9 cellular contexts compared by ENCODE assay signal in the genomic region with DNA sequence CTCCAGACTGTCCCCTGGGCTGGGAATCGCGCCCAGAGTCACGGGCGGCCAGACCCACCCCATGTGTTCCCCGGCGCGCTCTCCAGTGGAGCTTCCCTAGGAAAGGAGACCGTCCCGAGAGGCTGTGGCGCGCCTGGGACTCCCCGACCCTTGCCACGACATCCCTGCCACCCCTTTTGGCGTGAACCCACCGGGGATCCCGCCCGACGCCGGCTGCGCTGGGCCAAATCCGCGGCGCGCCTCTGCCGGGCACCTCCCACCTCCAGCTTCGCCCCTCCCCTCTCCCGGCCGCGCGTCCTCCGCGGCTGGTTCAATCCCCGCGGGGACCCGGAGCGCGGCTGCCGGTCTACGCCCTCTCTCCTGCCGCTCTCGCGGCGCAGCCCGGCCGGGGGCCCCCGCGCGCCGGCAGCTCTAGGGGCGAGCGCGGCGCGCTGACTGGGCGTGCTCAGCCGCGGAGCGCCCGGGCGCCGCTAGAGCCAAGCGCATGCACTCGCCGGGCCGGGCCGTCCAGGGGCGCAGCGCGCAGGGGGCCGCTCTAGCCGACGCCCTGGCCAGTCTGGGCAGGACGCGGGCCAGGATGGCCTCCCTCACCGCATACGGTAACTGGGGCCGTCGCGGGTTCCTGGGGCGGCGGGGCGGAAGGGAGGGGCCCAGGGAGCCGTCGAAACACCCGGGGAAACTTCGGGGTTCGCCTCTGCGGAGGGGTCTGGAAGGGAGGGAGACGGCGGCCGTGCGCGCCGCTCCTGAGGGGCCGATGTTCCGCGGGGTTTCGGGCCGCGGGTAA.
DNase-seq lines count a peak whose midpoint lies in the region; ATAC-seq, FAIRE-seq and TF ChIP-seq lines count a peak whose summit lies in the region.
"Had no signal": no experiment of that assay in that cellular context is flagged by ENCODE, and none has a peak within 500 bp of the region (broad histone marks: within the 10 kb centered on the region; RNA-seq: fewer than 3 reads in every experiment).

No MANE protein-coding gene starts in this region.

- H3K4me1 ChIP-seq in SK-N-SH (ENCODE audit: control insufficient read depth in 1 of 2, insufficient read depth in 2 of 2, low read depth in 1 of 2, low read length in 1 of 2) (no peaks in the 10 kb centered on the region), right cardiac atrium (ENCODE audit: control insufficient read depth, insufficient read depth, low read length) (no peaks in the 10 kb centered on the region), skeletal muscle satellite cell (ENCODE audit: control insufficient read depth, insufficient read depth, low read length) (peaks cover 14% of the 10 kb centered on the region)

- H3F3A ChIP-seq in SK-N-SH (replicated peaks; ENCODE audit: insufficient read depth): peaks cover 7% of the 10 kb centered on the region

- H3K9me3 ChIP-seq in SK-N-SH (no peaks in the 10 kb centered on the region), right cardiac atrium (ENCODE audit: control insufficient read depth, low read length) (no peaks in the 10 kb centered on the region), skeletal muscle satellite cell (replicated peaks; ENCODE audit: low read length) (no peaks in the 10 kb centered on the region)
- H3K9me3 ChIP-seq: neutrophil had no signal

- peak overlapping the region; percentile 75; the same call in 1 of the 2 replicates for H3K9ac ChIP-seq in SK-N-SH
- H3K9ac ChIP-seq in skeletal muscle satellite cell (ENCODE audit: low read depth, low read length): peak overlapping the region; percentile 79

- no peak for TF ChIP-seq CTCF in SK-N-SH (IDR thresholded peaks at IDR 0.05)

- H3K36me3 ChIP-seq in SK-N-SH (replicated peaks in 1 of 2; ENCODE audit: control insufficient read depth in 1 of 2, insufficient read depth in 2 of 2, low read length in 1 of 2) (no peaks in the 10 kb centered on the region), skeletal muscle satellite cell (ENCODE audit: insufficient read depth, low read length) (no peaks in the 10 kb centered on the region)
- H3K36me3 ChIP-seq: neutrophil had no signal

- CTCF ChIA-PET in SK-N-SH (lab: Yijun Ruan, JAX): interaction anchor here (1.0 to 1.6 kb wide), 3 partner anchors 17 to 369 kb away, joined by 3 to 4 read pairs (median 3); no protein-coding TSS in a partner anchor

- no peak for TF ChIP-seq RAD21 in SK-N-SH (IDR thresholded peaks at IDR 0.05; ENCODE audit: low read length)

- no peak for FAIRE-seq in GM12891 (lab: Jason Lieb, UNC)

- peak; percentile 73 to 82 for ATAC-seq in right cardiac atrium
- ATAC-seq in GM19351 (IDR thresholded peaks at IDR 0.05; ENCODE audit: unreplicated experiment): no peak

- no peaks in the 10 kb centered on the region for H4K20me1 ChIP-seq in SK-N-SH (ENCODE audit: insufficient read depth)

- H3K79me2 ChIP-seq in SK-N-SH (ENCODE audit: insufficient read depth): peaks cover 36% of the 10 kb centered on the region

- no peaks in the 10 kb centered on the region for H3K9me2 ChIP-seq in SK-N-SH

- TF ChIP-seq POLR2A in GM12891 (IDR thresholded peaks at IDR 0.05; ENCODE audit: low read depth, low read length): no peak

- TF ChIP-seq EP300 in SK-N-SH (IDR thresholded peaks at IDR 0.05; ENCODE audit: borderline replicate concordance in 1 of 2, low read depth in 1 of 2, low read length in 1 of 2): no peak

- peak overlapping the region; percentile 76 for H3K4me2 ChIP-seq in SK-N-SH
- H3K4me2 ChIP-seq in skeletal muscle satellite cell (ENCODE audit: low read length): peak overlapping the region; percentile 97

- intact Hi-C loops in right cardiac atrium (cut with DNase I): no loop called here

- H3K27ac ChIP-seq in SK-N-SH (ENCODE audit: low read depth in 2 of 2, low read length in 1 of 2) (peak overlapping the region in 1 of 2 experiments; percentile 83; a peak in 3 of 4 replicates), right cardiac atrium (ENCODE audit: low read length) (no peak overlapping the region)
- H3K27ac ChIP-seq: neutrophil had no signal

- H3K27me3 ChIP-seq in SK-N-SH (ENCODE audit: insufficient read depth) (no peaks in the 10 kb centered on the region; the same call in none of the 2 replicates), right cardiac atrium (ENCODE audit: control insufficient read depth, insufficient read depth) (no peaks in the 10 kb centered on the region), skeletal muscle satellite cell (ENCODE audit: control insufficient read depth, insufficient read depth, low read length) (peaks cover 3% of the 10 kb centered on the region)

- H3K4me3 ChIP-seq in SK-N-SH (ENCODE audit: low read depth in 2 of 2, low read length in 1 of 2) (peak overlapping the region; percentile 56 to 60), right cardiac atrium (ENCODE audit: low read length) (peak overlapping the region; percentile 17), skeletal muscle satellite cell (ENCODE audit: low read length) (peak overlapping the region; percentile 76)

- 7% methylated on average over 13 of the region's 100 CpGs for WGBS in SK-N-SH (ENCODE audit: low lambda C conversion rate)
- WGBS in right cardiac atrium: under 1% methylated on average over 100 of the region's 100 CpGs

- POLR2A ChIA-PET in SK-N-SH (lab: Yijun Ruan, JAX): no interaction called here

- DNase-seq in GM12891 (ENCODE audit: insufficient read length, low spot score) (peak; percentile 15), SK-N-SH (peak; percentile 71), right cardiac atrium (peak; percentile 43 to 78 (median 67)), HK-2 (ENCODE audit: unreplicated experiment) (no peak)
- DNase-seq in stimulated activated naive CD4-positive, alpha-beta T cell treated with Interleukin-2 at 50 U/mL for 16 hours (lab: John Stamatoyannopoulos, UW): no peak
- DNase-seq in activated CD4-positive, CD25-positive, alpha-beta regulatory T cell treated with anti-CD3 and anti-CD28 coated beads, Interleukin-2, amount 50 U/mL, for 72 hours: no peak

- H2AFZ ChIP-seq in SK-N-SH (ENCODE audit: low read depth): peak overlapping the region; percentile 85

TF ChIP-seq in GM12891, 5 proteins besides CTCF, POLR2A, EP300 and RAD21:
- TF ChIP-seq PAX5 (IDR thresholded peaks at IDR 0.05; ENCODE audit: insufficient read depth, low read length, severe bottlenecking) (no peak), POU2F2 (IDR thresholded peaks at IDR 0.05; ENCODE audit: low read depth, low read length) (no peak), TAF1 (IDR thresholded peaks at IDR 0.05; ENCODE audit: low read depth, low read length) (no peak), SPI1 (IDR thresholded peaks at IDR 0.05; ENCODE audit: low read depth, low read length) (no peak), POLR2AphosphoS5 (IDR thresholded peaks at IDR 0.05; ENCODE audit: low read depth, low read length) (no peak)

TF ChIP-seq in SK-N-SH, 30 proteins besides CTCF, POLR2A, EP300 and RAD21:
- peak; percentile 18; the same call in 1 of the 2 replicates for TF ChIP-seq TAF1 (IDR thresholded peaks at IDR 0.05; ENCODE audit: borderline replicate concordance, low read depth, low read length)
- TF ChIP-seq, protein P1, sequence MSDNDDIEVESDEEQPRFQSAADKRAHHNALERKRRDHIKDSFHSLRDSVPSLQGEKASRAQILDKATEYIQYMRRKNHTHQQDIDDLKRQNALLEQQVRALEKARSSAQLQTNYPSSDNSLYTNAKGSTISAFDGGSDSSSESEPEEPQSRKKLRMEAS (IDR thresholded peaks at IDR 0.05; ENCODE audit: low read depth): no peak

Comparison
In these comparisons a context has a peak if more than half of its experiments do, and no peak if none do; other contexts are left out.
1. DNase-seq: peak in GM12891 (single experiment), SK-N-SH (single experiment) and right cardiac atrium (3 of 3); none in stimulated activated naive CD4-positive, alpha-beta T cell treated with Interleukin-2 at 50 U/mL for 16 hours (single experiment), activated CD4-positive, CD25-positive, alpha-beta regulatory T cell treated with anti-CD3 and anti-CD28 coated beads, Interleukin-2, amount 50 U/mL, for 72 hours (single experiment) and HK-2 (single experiment).
2. H3K4me3 ChIP-seq: peak in every context shown above with its lines; median percentile 76 in skeletal muscle satellite cell; 58 in SK-N-SH; 17 in right cardiac atrium.